ENCODE assay signal across 26 cellular contexts in genomic region chr18:51852661-51853060, GRCh38.
"Had no signal": no experiment of that assay in that cellular context is flagged by ENCODE, and none has a peak within 500 bp of the region (broad histone marks: within the 10 kb centered on the region; RNA-seq: fewer than 3 reads in every experiment).

No MANE protein-coding gene starts in this region.

- H3K27me3 Mint-ChIP-seq: activated CD4-positive, alpha-beta memory T cell treated with anti-CD3 and anti-CD28 coated beads, Interleukin-2, amount 10 ng/mL, durations not matched to agents 7 days and 5 days; activated CD4-positive, alpha-beta T cell treated with anti-CD3 and anti-CD28 coated beads, Interleukin-2, amount 10 ng/mL, durations not matched to agents 7 days and 5 days; activated naive CD4-positive, alpha-beta T cell treated with anti-CD3 and anti-CD28 coated beads, Interleukin-2, amount 10 ng/mL, durations not matched to agents 7 days and 5 days; activated naive CD8-positive, alpha-beta T cell treated with anti-CD3 and anti-CD28 coated beads for 36 hours; T-cell had no signal

- H3K9me3 Mint-ChIP-seq: activated CD4-positive, alpha-beta T cell treated with anti-CD3 and anti-CD28 coated beads, Interleukin-2, amount 10 ng/mL, durations not matched to agents 7 days and 5 days had no signal

- H3K9me3 ChIP-seq: body of pancreas had no signal

- H3K4me1 Mint-ChIP-seq: activated CD4-positive, alpha-beta memory T cell treated with anti-CD3 and anti-CD28 coated beads, Interleukin-2, amount 10 ng/mL, durations not matched to agents 7 days and 5 days; activated CD4-positive, alpha-beta T cell treated with anti-CD3 and anti-CD28 coated beads, Interleukin-2, amount 10 ng/mL, durations not matched to agents 7 days and 5 days; activated naive CD4-positive, alpha-beta T cell treated with anti-CD3 and anti-CD28 coated beads, Interleukin-2, amount 10 ng/mL, durations not matched to agents 7 days and 5 days; activated naive CD8-positive, alpha-beta T cell treated with anti-CD3 and anti-CD28 coated beads for 36 hours; T-cell had no signal

- H3K4me3 Mint-ChIP-seq: activated CD4-positive, alpha-beta memory T cell treated with anti-CD3 and anti-CD28 coated beads, Interleukin-2, amount 10 ng/mL, durations not matched to agents 7 days and 5 days; activated CD4-positive, alpha-beta T cell treated with anti-CD3 and anti-CD28 coated beads, Interleukin-2, amount 10 ng/mL, durations not matched to agents 7 days and 5 days; activated naive CD4-positive, alpha-beta T cell treated with anti-CD3 and anti-CD28 coated beads, Interleukin-2, amount 10 ng/mL, durations not matched to agents 7 days and 5 days; activated naive CD8-positive, alpha-beta T cell treated with anti-CD3 and anti-CD28 coated beads for 36 hours; T-cell had no signal

- H3K27ac Mint-ChIP-seq: activated CD4-positive, alpha-beta memory T cell treated with anti-CD3 and anti-CD28 coated beads, Interleukin-2, amount 10 ng/mL, durations not matched to agents 7 days and 5 days; activated CD4-positive, alpha-beta T cell treated with anti-CD3 and anti-CD28 coated beads, Interleukin-2, amount 10 ng/mL, durations not matched to agents 7 days and 5 days; activated naive CD4-positive, alpha-beta T cell treated with anti-CD3 and anti-CD28 coated beads, Interleukin-2, amount 10 ng/mL, durations not matched to agents 7 days and 5 days; activated naive CD8-positive, alpha-beta T cell treated with anti-CD3 and anti-CD28 coated beads for 36 hours; activated T-helper 2 cell treated with anti-CD3 and anti-CD28 coated beads, Interferon-gamma antibody, Interleukin-2, Interleukin-4, amounts not matched to agents 10 μg/mL and 5 μg/mL and 100 μg/mL, durations not matched to agents 14 hours and 24 hours and 36 hours; T-cell had no signal

- H3K36me3 Mint-ChIP-seq: activated naive CD4-positive, alpha-beta T cell treated with anti-CD3 and anti-CD28 coated beads, Interleukin-2, amount 10 ng/mL, durations not matched to agents 7 days and 5 days; activated naive CD8-positive, alpha-beta T cell treated with anti-CD3 and anti-CD28 coated beads for 36 hours; T-cell had no signal

- ATAC-seq: body of pancreas, Panc1, Right ventricle myocardium inferior, T-cell had no signal

- H3K27ac ChIP-seq: body of pancreas, SK-N-MC, VCaP had no signal

- DNase-seq: activated CD4-positive, alpha-beta memory T cell treated with anti-CD3 and anti-CD28 coated beads, Interleukin-2, amount 10 ng/mL, durations not matched to agents 7 days and 5 days; activated CD4-positive, alpha-beta T cell treated with anti-CD3 and anti-CD28 coated beads, Interleukin-2, amount 10 ng/mL, durations not matched to agents 7 days and 5 days; activated CD4-positive, CD25-positive, alpha-beta regulatory T cell; activated gamma-delta T cell treated with Interleukin-2 at 50 U/mL for 16 hours; activated naive CD4-positive, alpha-beta T cell treated with anti-CD3 and anti-CD28 coated beads, Interleukin-2, amount 10 ng/mL, durations not matched to agents 7 days and 5 days; activated naive CD8-positive, alpha-beta T cell treated with anti-CD3 and anti-CD28 coated beads for 36 hours; activated T-cell treated with anti-CD3 and anti-CD28 coated beads for 4 hours; activated T-cell treated with anti-CD3 and anti-CD28 coated beads, Interleukin-2, amount 50 U/mL, for 48 hours; body of pancreas; central memory CD4-positive, alpha-beta T cell; Kasumi-1; KBM-7; NCI-H1105 treated with DMSO at 0.1 percent for 48 hours; NCI-H1930; NCI-H446; NCI-H524 treated with DMSO at 0.1 percent for 48 hours; NCI-H748 treated with DMSO at 0.1 percent for 48 hours; OCI-M1; RPMI8226; T-cell; T-helper 2 cell had no signal

- H3K27me3 ChIP-seq: body of pancreas had no signal
